In the genomic region with DNA sequence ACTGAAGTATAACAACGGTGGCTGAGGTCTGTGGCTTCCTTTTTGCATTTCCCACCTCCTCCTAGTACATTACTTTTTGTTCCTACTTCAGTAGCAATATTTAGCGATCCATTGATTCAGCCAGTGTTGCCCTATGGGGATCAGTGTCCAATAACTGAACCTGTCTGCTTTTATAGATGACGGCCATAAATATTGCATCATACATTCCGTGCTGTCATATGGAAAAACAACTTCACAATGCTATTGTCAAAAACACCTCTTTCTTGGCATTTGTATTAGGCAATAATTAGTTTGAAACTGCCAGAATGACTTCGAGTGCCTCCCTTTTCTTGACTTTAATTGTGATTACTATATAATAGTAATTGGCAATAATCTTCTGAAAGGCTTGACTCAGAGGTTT, we compare ENCODE assay signal across 26 cellular contexts.
DNase-seq lines count a peak whose midpoint lies in the region; ATAC-seq, FAIRE-seq and TF ChIP-seq lines count a peak whose summit lies in the region.
"Had no signal": no experiment of that assay in that cellular context is flagged by ENCODE, and none has a peak within 500 bp of the region (broad histone marks: within the 10 kb centered on the region; RNA-seq: fewer than 3 reads in every experiment).

No MANE protein-coding gene starts in this region.

- H3K23ac ChIP-seq in IMR-90 (ENCODE audit: low read depth, low read length), result no peak overlapping the region

- H3K4me3 ChIP-seq in HepG2 (replicated peaks in 1 of 3; ENCODE audit: insufficient read depth in 1 of 3, low read depth in 2 of 3, low read length in 3 of 3), result no peak overlapping the region
- no peak overlapping the region for H3K4me3 ChIP-seq in right lobe of liver
- no peak overlapping the region for H3K4me3 ChIP-seq in IMR-90 (ENCODE audit: insufficient read depth, low read depth, low read length)
- H3K4me3 ChIP-seq: BLaER1, GM12878 had no signal

- H4K91ac ChIP-seq in IMR-90 (ENCODE audit: insufficient read depth, low read depth, low read length), result no peak overlapping the region

- POLR2A ChIA-PET in HepG2 (lab: Yijun Ruan, JAX) (no interaction called here), IMR-90 (lab: Charles Lee; ENCODE audit: unreplicated experiment) (no interaction called here)

- DNase-seq in HepG2 (ENCODE audit: low spot score), result no peak
- no peak for DNase-seq in right lobe of liver
- no peak for DNase-seq in IMR-90
- no peak for DNase-seq in progenitor cell of endocrine pancreas (ENCODE audit: low spot score, unreplicated experiment)
- no peak for DNase-seq in OCI-M2 (lab: John Stamatoyannopoulos, UW; ENCODE audit: unreplicated experiment)
- DNase-seq: 8988T; ACHN; BE2C; C1 segment of cervical spinal cord; CD4-positive, alpha-beta memory T cell; CD4-positive, CD25-positive, alpha-beta regulatory T cell; CD8-positive, alpha-beta memory T cell; COR-L47; DMS 273 treated with DMSO at 0.1 percent for 48 hours; DMS153; DMS53; DMS79; DND-41; EL; GDM1 had no signal

- H2BK120ac ChIP-seq in IMR-90 (ENCODE audit: low read depth, low read length), result no peak overlapping the region

- no peak for FAIRE-seq in HepG2 (lab: Jason Lieb, UNC)
- FAIRE-seq: A204.1, GM12878, GM12892, GM18507 had no signal

- ATAC-seq in HepG2 (no peak), right lobe of liver (no peak), IMR-90 (ENCODE audit: low read depth) (no peak)
- ATAC-seq: GM12878 had no signal

- intact Hi-C loops in HepG2 (cut with micrococcal nuclease; ENCODE audit: unreplicated experiment) (no loop called here), right lobe of liver (cut with DNase I) (no loop called here), IMR-90 (cut with micrococcal nuclease) (no loop called here)

- H3K79me2 ChIP-seq in HepG2 (ENCODE audit: insufficient read depth, low read length), result no peaks in the 10 kb centered on the region

- under 1% methylated on average over 5 of the region's 5 CpGs for WGBS in HepG2 (ENCODE audit: low lambda C conversion rate)
- 50% methylated on average over 5 of the region's 5 CpGs for WGBS in right lobe of liver (ENCODE audit: insufficient coverage, low coverage, low lambda C conversion rate, missing lambda C conversion rate)
- WGBS in IMR-90 (ENCODE audit: extremely low coverage in 2 of 2, insufficient read length in 1 of 2), 2 experiments, result 29% methylated on average over 1 of the region's 5 CpGs; no CpG with 5 or more reads in 1 of the 2 experiments

- H3K27ac Mint-ChIP-seq in progenitor cell of endocrine pancreas, result no peak overlapping the region
- H3K27ac Mint-ChIP-seq: CD14-positive monocyte; CD4-positive, alpha-beta memory T cell; CD4-positive, CD25-positive, alpha-beta regulatory T cell; CD8-positive, alpha-beta memory T cell had no signal

- peaks cover 7% of the 10 kb centered on the region for H3K27me3 Mint-ChIP-seq in progenitor cell of endocrine pancreas

- H2BK15ac ChIP-seq in IMR-90 (ENCODE audit: low read depth, low read length), result no peak overlapping the region

- no peak overlapping the region for H3K18ac ChIP-seq in IMR-90 (ENCODE audit: low read depth, low read length)

- no peak overlapping the region for H3K4ac ChIP-seq in IMR-90 (ENCODE audit: low read depth, low read length)

- TF ChIP-seq CTCF in HepG2 (CRISPR knock-in tag; IDR thresholded peaks at IDR 0.05) (no peak), right lobe of liver (IDR thresholded peaks at IDR 0.05) (no peak), IMR-90 (conservative IDR thresholded peaks at IDR 0.05; ENCODE audit: low read depth, low read length) (no peak), progenitor cell of endocrine pancreas (IDR thresholded peaks at IDR 0.05; ENCODE audit: unreplicated experiment) (no peak)

- no peak overlapping the region for H3K56ac ChIP-seq in IMR-90 (ENCODE audit: extremely low read depth, insufficient read depth, low read length)

- no peaks in the 10 kb centered on the region for H4K20me1 ChIP-seq in HepG2 (ENCODE audit: insufficient read depth, low read length)
- H4K20me1 ChIP-seq in IMR-90 (ENCODE audit: insufficient read depth, low read length), result no peaks in the 10 kb centered on the region
- H4K20me1 ChIP-seq: BLaER1 had no signal

- BruUV-seq in HepG2 (replicated peaks; lab: Mats Ljungman, UMichigan), result no TSS peak
- BruUV-seq in IMR-90 (replicated peaks; lab: Mats Ljungman, UMichigan), result no TSS peak

- H3K27me3 ChIP-seq in HepG2 (ENCODE audit: control insufficient read depth in 1 of 2, insufficient read depth in 2 of 2, low read length in 2 of 2) (peaks cover 1 to 6% of the 10 kb centered on the region in 2 experiments; a peak in 1 of 5 replicates), right lobe of liver (no peaks in the 10 kb centered on the region), IMR-90 (ENCODE audit: control insufficient read depth, insufficient read depth, low read length) (no peaks in the 10 kb centered on the region)
- H3K27me3 ChIP-seq: BE2C, BLaER1 had no signal

- in situ Hi-C loops in HepG2 (cut with HindIII; ENCODE audit: extremely low pct_ligation_motif_present, low pct_unique_long_range_greater_than_20kb) (no loop called here), IMR-90 (cut with MboI; ENCODE audit: low sequenced_read_pairs) (no loop called here)

- no peaks in the 10 kb centered on the region for H3K9me3 Mint-ChIP-seq in progenitor cell of endocrine pancreas (ENCODE audit: low read depth)

- no peaks in the 10 kb centered on the region for H3K36me3 ChIP-seq in HepG2 (replicated peaks in 1 of 2; ENCODE audit: control insufficient read depth in 1 of 2, insufficient read depth in 2 of 2, low read length in 2 of 2)
- H3K36me3 ChIP-seq in right lobe of liver, result no peaks in the 10 kb centered on the region
- H3K36me3 ChIP-seq in IMR-90 (ENCODE audit: control insufficient read depth, insufficient read depth, low read length), result no peaks in the 10 kb centered on the region
- H3K36me3 ChIP-seq: BLaER1 had no signal

- dilution Hi-C loops in IMR-90 (cut with HindIII; ENCODE audit: low sequenced_read_pairs, unreplicated experiment), result no loop called here

- no peak overlapping the region for H3K4me3 Mint-ChIP-seq in progenitor cell of endocrine pancreas (ENCODE audit: low read depth)
- H3K4me3 Mint-ChIP-seq: CD14-positive monocyte; CD4-positive, alpha-beta memory T cell; CD4-positive, CD25-positive, alpha-beta regulatory T cell; CD8-positive, alpha-beta memory T cell had no signal

- no peak overlapping the region for H2BK5ac ChIP-seq in IMR-90 (ENCODE audit: low read depth, low read length, poor library complexity, severe bottlenecking)

- no peak for TF ChIP-seq POLR2A in HepG2 (IDR thresholded peaks at IDR 0.05; ENCODE audit: insufficient read depth in 1 of 2, low read depth in 2 of 2, low read length in 2 of 2)
- no peak for TF ChIP-seq POLR2A in right lobe of liver (IDR thresholded peaks at IDR 0.05)
- TF ChIP-seq POLR2A in IMR-90 (IDR thresholded peaks at IDR 0.05; ENCODE audit: low read depth, low read length), result no peak

- TF ChIP-seq EP300 in HepG2 (IDR thresholded peaks at IDR 0.05; ENCODE audit: low read depth in 2 of 2, low read length in 2 of 2) (no peak), HepG2 (CRISPR knock-in tag; IDR thresholded peaks at IDR 0.05; ENCODE audit: borderline replicate concordance) (no peak)

- H2BK20ac ChIP-seq in IMR-90 (ENCODE audit: low read depth, low read length), result no peak overlapping the region

- no peak overlapping the region for H2AK5ac ChIP-seq in IMR-90 (ENCODE audit: low read depth, low read length)

- H3K4me2 ChIP-seq in HepG2 (ENCODE audit: low read depth, low read length) (no peak overlapping the region), IMR-90 (ENCODE audit: low read depth, low read length) (no peak overlapping the region)
- H3K4me2 ChIP-seq: BLaER1 had no signal

- H3K9me3 ChIP-seq in HepG2 (ENCODE audit: low read length) (no peaks in the 10 kb centered on the region), right lobe of liver (no peaks in the 10 kb centered on the region), IMR-90 (ENCODE audit: control insufficient read depth, insufficient read depth, low read length) (no peaks in the 10 kb centered on the region)
- H3K9me3 ChIP-seq: BE2C had no signal

- H3K4me1 Mint-ChIP-seq in progenitor cell of endocrine pancreas (ENCODE audit: low read depth), result no peaks in the 10 kb centered on the region
- H3K4me1 Mint-ChIP-seq: CD14-positive monocyte; CD4-positive, alpha-beta memory T cell; CD4-positive, CD25-positive, alpha-beta regulatory T cell; CD8-positive, alpha-beta memory T cell had no signal

- CTCF ChIA-PET in HepG2 (lab: Yijun Ruan, JAX; ENCODE audit: low intra/inter-chr PET ratio, low total read pairs), result no interaction called here
- CTCF ChIA-PET in IMR-90 (lab: Yijun Ruan, JAX), result no interaction called here

- TF ChIP-seq RAD21 in HepG2 (CRISPR knock-in tag; IDR thresholded peaks at IDR 0.05), result no peak
- TF ChIP-seq RAD21 in IMR-90 (IDR thresholded peaks at IDR 0.05; ENCODE audit: low read length), result no peak

- no peak overlapping the region for H2AK9ac ChIP-seq in IMR-90 (replicated peaks; ENCODE audit: low read depth, low read length, poor library complexity)

- H3K36me3 Mint-ChIP-seq in progenitor cell of endocrine pancreas (ENCODE audit: insufficient read depth), result no peaks in the 10 kb centered on the region
- H3K36me3 Mint-ChIP-seq: CD14-positive monocyte; CD4-positive, alpha-beta memory T cell; CD4-positive, CD25-positive, alpha-beta regulatory T cell; CD8-positive, alpha-beta memory T cell had no signal

- no peaks in the 10 kb centered on the region for H3K79me1 ChIP-seq in IMR-90 (ENCODE audit: low read depth in 1 of 2, low read length in 2 of 2)

- H3K9me1 ChIP-seq in IMR-90 (ENCODE audit: insufficient read depth, low read length), result no peaks in the 10 kb centered on the region

- H3K4me1 ChIP-seq in HepG2 (ENCODE audit: insufficient read depth, low read length), result no peaks in the 10 kb centered on the region
- no peaks in the 10 kb centered on the region for H3K4me1 ChIP-seq in right lobe of liver
- H3K4me1 ChIP-seq in IMR-90 (ENCODE audit: control insufficient read depth, insufficient read depth, low read length), result no peaks in the 10 kb centered on the region
- H3K4me1 ChIP-seq: BE2C, BLaER1 had no signal

- H2AFZ ChIP-seq in HepG2 (ENCODE audit: low read length), result no peak overlapping the region
- no peak overlapping the region for H2AFZ ChIP-seq in IMR-90 (replicated peaks; ENCODE audit: low read length, poor library complexity)

- no peak overlapping the region for H4K5ac ChIP-seq in IMR-90 (ENCODE audit: low read depth, low read length)

- H4K8ac ChIP-seq in IMR-90 (ENCODE audit: low read depth in 2 of 2, low read length in 2 of 2), result no peak overlapping the region

- H3K14ac ChIP-seq in IMR-90 (replicated peaks; ENCODE audit: low read depth, low read length), result no peak overlapping the region

- H3K27ac ChIP-seq in HepG2 (ENCODE audit: extremely low read length, insufficient read depth, low read length) (no peak overlapping the region), right lobe of liver (no peak overlapping the region), IMR-90 (ENCODE audit: insufficient read depth, low read length) (no peak overlapping the region)
- H3K27ac ChIP-seq: BLaER1 had no signal

- H3K9ac ChIP-seq in HepG2 (ENCODE audit: insufficient read depth, low read depth, low read length) (no peak overlapping the region), IMR-90 (ENCODE audit: low read depth, low read length) (no peak overlapping the region)
- H3K9ac ChIP-seq: BLaER1 had no signal

TF ChIP-seq in IMR-90, 13 proteins besides CTCF, POLR2A, EP300 and RAD21:
- no peak for TF ChIP-seq FOS (IDR thresholded peaks at IDR 0.05; ENCODE audit: low read depth, low read length)
- TF ChIP-seq CEBPB (IDR thresholded peaks at IDR 0.05; ENCODE audit: low read depth, low read length), result peak; percentile 65
